ENCODE assay signal across 8 cellular contexts in the genomic region with DNA sequence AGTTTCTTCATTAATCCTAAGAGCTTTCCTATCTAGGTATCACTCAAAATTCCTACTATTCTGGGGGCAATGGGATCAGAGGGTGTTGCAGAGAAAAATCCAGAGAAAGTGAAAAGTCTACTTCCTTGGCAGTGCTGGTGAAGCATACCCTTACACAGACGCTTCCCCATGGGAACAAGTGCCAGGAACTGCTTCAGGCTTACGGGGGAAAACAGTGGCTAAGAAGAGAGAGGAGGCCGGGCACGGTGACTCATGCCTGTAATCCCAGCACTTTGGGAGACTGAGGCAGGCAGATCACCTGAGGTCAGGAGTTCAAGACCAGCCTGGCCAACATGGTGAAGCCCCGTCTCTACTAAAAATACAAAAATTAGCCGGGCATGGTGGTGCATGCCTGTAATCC. TPM values are rescaled to one million over a fixed set of nuclear protein-coding genes. Genes with fewer than 3 reads are reported as not detected.
DNase-seq lines count a peak whose midpoint lies in the region; FAIRE-seq and TF ChIP-seq lines count a peak whose summit lies in the region.
"Not testable (repeated sequence)": the region's sequence is repeated elsewhere in the genome, so short reads cannot be mapped to it uniquely, and the experiment has no call there.

No MANE protein-coding gene starts in this region.

- not testable (repeated sequence) for H3K4me3 ChIP-seq in BLaER1; stomach smooth muscle (ENCODE audit: low read length in 2 of 2)
- H3K4me3 ChIP-seq in Loucy (ENCODE audit: low read length, poor library complexity, severe bottlenecking) = peak overlapping the region; percentile 90
- H3K4me3 ChIP-seq in duodenal mucosa (ENCODE audit: low read depth in 1 of 2, low read length in 2 of 2) = peak overlapping the region; percentile 46 to 94
- peak overlapping the region in 1 of 2 donors; percentile 92 for H3K4me3 ChIP-seq in kidney (ENCODE audit: low read length in 2 of 2)
- peak overlapping the region; percentile 88 to 93 for H3K4me3 ChIP-seq in neutrophil (ENCODE audit: low read depth in 1 of 2, low read length in 1 of 2)

- peaks cover 83% of the 10 kb centered on the region for H3K79me2 ChIP-seq in Loucy (ENCODE audit: insufficient read depth, low read length)

- not testable (repeated sequence) for DNase-seq in activated CD4-positive, alpha-beta T cell treated with anti-CD3 and anti-CD28 coated beads, Interleukin-2, amount 10 ng/mL, durations not matched to agents 7 days and 5 days; kidney

- H3K9me2 ChIP-seq in Loucy (replicated peaks; ENCODE audit: low read depth, low read length) = not testable (repeated sequence)

- not testable (repeated sequence) for H3K27me3 ChIP-seq in BLaER1; Loucy (ENCODE audit: insufficient read depth, low read length, poor library complexity, severe bottlenecking); duodenal mucosa (ENCODE audit: control insufficient read depth in 1 of 2, insufficient read depth in 2 of 2, low read length in 2 of 2); neutrophil; stomach smooth muscle (ENCODE audit: control insufficient read depth in 1 of 2, insufficient read depth in 2 of 2, low read length in 2 of 2)

- not testable (repeated sequence) for H3K27ac ChIP-seq in BLaER1
- H3K27ac ChIP-seq in angular gyrus (ENCODE audit: low read depth, low read length) (peak overlapping the region; percentile 68), duodenal mucosa (ENCODE audit: low read depth, low read length) (peak overlapping the region; percentile 3), kidney (ENCODE audit: low read depth in 2 of 2, low read length in 2 of 2) (peak overlapping the region; percentile 98 to 99), neutrophil (peak overlapping the region; percentile 91), stomach smooth muscle (ENCODE audit: low read length) (peak overlapping the region; percentile 90)

- not testable (repeated sequence) for H3K9ac ChIP-seq in BLaER1; stomach smooth muscle (ENCODE audit: low read length in 2 of 2)
- peak overlapping the region; percentile 86 for H3K9ac ChIP-seq in Loucy (ENCODE audit: low read depth, low read length, poor library complexity, severe bottlenecking)
- peak overlapping the region; percentile 90 to 100 for H3K9ac ChIP-seq in duodenal mucosa (ENCODE audit: low read depth in 1 of 2, low read length in 2 of 2)
- peak overlapping the region in 1 of 2 donors; percentile 97 for H3K9ac ChIP-seq in kidney (ENCODE audit: low read length in 2 of 2)

- not testable (repeated sequence) for FAIRE-seq in kidney (lab: Jason Lieb, UNC)

- POLR2A ChIA-PET in activated CD4-positive, alpha-beta T cell treated with anti-CD3 and anti-CD28 coated beads, Interleukin-2, amount 10 ng/mL, durations not matched to agents 7 days and 5 days (lab: Charles Lee) = not testable (repeated sequence)

- TF ChIP-seq CTCF in Loucy (conservative IDR thresholded peaks at IDR 0.05; ENCODE audit: low read length); kidney (IDR thresholded peaks at IDR 0.05; ENCODE audit: borderline replicate concordance, extremely low read depth, insufficient read depth); neutrophil (IDR thresholded peaks at IDR 0.05): not testable (repeated sequence)

- H3K27me3 Mint-ChIP-seq in activated CD4-positive, alpha-beta T cell treated with anti-CD3 and anti-CD28 coated beads, Interleukin-2, amount 10 ng/mL, durations not matched to agents 7 days and 5 days = not testable (repeated sequence)

- CTCF ChIA-PET in activated CD4-positive, alpha-beta T cell treated with anti-CD3 and anti-CD28 coated beads, Interleukin-2, amount 10 ng/mL, durations not matched to agents 7 days and 5 days (lab: Charles Lee) = interaction anchor here (1.2 to 3.3 kb wide), 3 partner anchors 9 to 17 kb away, joined by 3 to 12 read pairs (median 10); no protein-coding TSS in a partner anchor

- not testable (repeated sequence) for H3K9me3 Mint-ChIP-seq in activated CD4-positive, alpha-beta T cell treated with anti-CD3 and anti-CD28 coated beads, Interleukin-2, amount 10 ng/mL, durations not matched to agents 7 days and 5 days

- H3K36me3 ChIP-seq in BLaER1 = peaks cover 11% of the 10 kb centered on the region; the same call in 1 of the 2 replicates
- not testable (repeated sequence) for H3K36me3 ChIP-seq in Loucy (ENCODE audit: insufficient read depth, low read length); kidney (ENCODE audit: control insufficient read depth in 1 of 2, insufficient read depth in 2 of 2, low read length in 2 of 2); neutrophil; stomach smooth muscle (ENCODE audit: control insufficient read depth in 2 of 2, insufficient read depth in 2 of 2, low read length in 2 of 2)
- H3K36me3 ChIP-seq in duodenal mucosa (ENCODE audit: control insufficient read depth in 1 of 2, insufficient read depth in 2 of 2, low read length in 2 of 2) = peaks cover 0 to 11% of the 10 kb centered on the region in 2 donors

- peaks cover 31% of the 10 kb centered on the region for H3K36me3 Mint-ChIP-seq in activated CD4-positive, alpha-beta T cell treated with anti-CD3 and anti-CD28 coated beads, Interleukin-2, amount 10 ng/mL, durations not matched to agents 7 days and 5 days (ENCODE audit: low read depth)

- not testable (repeated sequence) for H3K9me3 ChIP-seq in BLaER1; Loucy (ENCODE audit: insufficient read depth, low read depth, low read length); duodenal mucosa (ENCODE audit: control insufficient read depth in 1 of 2, low read length in 2 of 2); kidney (ENCODE audit: control insufficient read depth in 1 of 2, low read length in 2 of 2); neutrophil; stomach smooth muscle (ENCODE audit: control insufficient read depth in 2 of 2, low read length in 2 of 2)

- intact Hi-C loops in kidney (cut with DNase I) = loop anchor here (10.0 kb wide), 1 partner anchor 48 kb away; no protein-coding TSS in a partner anchor

- not testable (repeated sequence) for H3F3A ChIP-seq in Loucy (ENCODE audit: low read depth)

- H3K27ac Mint-ChIP-seq in activated CD4-positive, alpha-beta T cell treated with anti-CD3 and anti-CD28 coated beads, Interleukin-2, amount 10 ng/mL, durations not matched to agents 7 days and 5 days = peak overlapping the region; percentile 88

- not testable (repeated sequence) for H2AFZ ChIP-seq in Loucy (ENCODE audit: low read length)

- peak overlapping the region; percentile 98 for H3K4me3 Mint-ChIP-seq in activated CD4-positive, alpha-beta T cell treated with anti-CD3 and anti-CD28 coated beads, Interleukin-2, amount 10 ng/mL, durations not matched to agents 7 days and 5 days

- H4K20me1 ChIP-seq in BLaER1 (peaks cover 72% of the 10 kb centered on the region), Loucy (ENCODE audit: insufficient read depth, low read length, poor library complexity, severe bottlenecking) (peaks cover 54% of the 10 kb centered on the region)

- H3K4me1 Mint-ChIP-seq in activated CD4-positive, alpha-beta T cell treated with anti-CD3 and anti-CD28 coated beads, Interleukin-2, amount 10 ng/mL, durations not matched to agents 7 days and 5 days = peaks cover 64% of the 10 kb centered on the region

- H3K4me2 ChIP-seq in BLaER1 = peak overlapping the region; percentile 90
- peak overlapping the region; percentile 89 for H3K4me2 ChIP-seq in Loucy (ENCODE audit: low read depth, low read length, poor library complexity, severe bottlenecking)

- H3K4me1 ChIP-seq in BLaER1 (peaks cover 78% of the 10 kb centered on the region), Loucy (ENCODE audit: insufficient read depth, low read length, poor library complexity, severe bottlenecking) (peaks cover 34% of the 10 kb centered on the region), duodenal mucosa (ENCODE audit: control insufficient read depth in 1 of 2, insufficient read depth in 2 of 2, low read length in 2 of 2) (peaks cover 70 to 75% of the 10 kb centered on the region in 2 donors), kidney (ENCODE audit: control insufficient read depth in 1 of 2, insufficient read depth in 1 of 2, low read depth in 1 of 2, low read length in 2 of 2) (peaks cover 46 to 63% of the 10 kb centered on the region in 2 donors), neutrophil (ENCODE audit: control insufficient read depth in 1 of 2, insufficient read depth in 1 of 2, low read depth in 1 of 2, low read length in 1 of 2) (peaks cover 75 to 82% of the 10 kb centered on the region in 2 experiments), stomach smooth muscle (ENCODE audit: control insufficient read depth, insufficient read depth, low read length) (peaks cover 66% of the 10 kb centered on the region)

RNA-seq across cellular contexts. Expression of gene ANXA11, which starts 2.8 kb away (rescaled TPM):
- 100 to 1,000 TPM; 280 to 326 TPM for total RNA-seq in activated CD4-positive, alpha-beta T cell treated with anti-CD3 and anti-CD28 coated beads, Interleukin-2, amount 10 ng/mL, durations not matched to agents 7 days and 5 days
- total RNA-seq in kidney = 435 TPM
- 543 TPM for polyA plus RNA-seq in kidney (ENCODE audit: insufficient read depth, low read depth, low replicate concordance)
